11 cellular contexts compared by ENCODE assay signal in genomic region chr11:44577231-44577834, GRCh38. TPM values are rescaled to one million over a fixed set of nuclear protein-coding genes. Genes with fewer than 3 reads are reported as not detected.
A peak's percentile ranks its signal among the peaks of the same experiment; 100 is the strongest.
DNase-seq lines count a peak whose midpoint lies in the region; ATAC-seq and TF ChIP-seq lines count a peak whose summit lies in the region.
"Had no signal": no experiment of that assay in that cellular context is flagged by ENCODE, and none has a peak within 500 bp of the region (broad histone marks: within the 10 kb centered on the region; RNA-seq: fewer than 3 reads in every experiment).

No MANE protein-coding gene starts in this region.

- no peaks in the 10 kb centered on the region for H3K27me3 Mint-ChIP-seq in stimulated activated naive CD8-positive, alpha-beta T cell treated with anti-CD3 and anti-CD28 coated beads, Interleukin-15, Interleukin-2, amounts not matched to agents 100 ng/mL and 50 ng/mL, for 24 hours
- no peaks in the 10 kb centered on the region for H3K27me3 Mint-ChIP-seq in activated CD8-positive, alpha-beta T cell treated with anti-CD3 and anti-CD28 coated beads for 36 hours
- H3K27me3 Mint-ChIP-seq in Caco-2 (ENCODE audit: insufficient read depth, unreplicated experiment) = no peaks in the 10 kb centered on the region

- in situ Hi-C loops in G401 (cut with HindIII; ENCODE audit: low sequenced_read_pairs) = no loop called here

- H3K36me3 ChIP-seq in lower lobe of right lung (no peaks in the 10 kb centered on the region), Caco-2 (ENCODE audit: control insufficient read depth, insufficient read depth, low read length) (no peaks in the 10 kb centered on the region)
- H3K36me3 ChIP-seq: colonic mucosa had no signal

- BruUV-seq in Caco-2 (replicated peaks; lab: Mats Ljungman, UMichigan) = no TSS peak

- intact Hi-C loops in activated CD8-positive, alpha-beta T cell treated with anti-CD3 and anti-CD28 coated beads for 36 hours (cut with micrococcal nuclease) = no loop called here
- intact Hi-C loops in lower lobe of right lung (cut with DNase I) (no loop called here), Caco-2 (cut with micrococcal nuclease; ENCODE audit: unreplicated experiment) (no loop called here)

- H3K27ac Mint-ChIP-seq in stimulated activated naive CD8-positive, alpha-beta T cell treated with anti-CD3 and anti-CD28 coated beads, Interleukin-15, Interleukin-2, amounts not matched to agents 100 ng/mL and 50 ng/mL, for 24 hours = peak overlapping the region; percentile 100
- peak overlapping the region; percentile 100 for H3K27ac Mint-ChIP-seq in activated CD8-positive, alpha-beta T cell treated with anti-CD3 and anti-CD28 coated beads for 36 hours
- H3K27ac Mint-ChIP-seq in Caco-2 (ENCODE audit: unreplicated experiment) = no peak overlapping the region

- H3K27ac ChIP-seq in lower lobe of right lung = peak overlapping the region; percentile 36
- H3K27ac ChIP-seq in caudate nucleus (ENCODE audit: low read depth, low read length) = no peak overlapping the region
- H3K27ac ChIP-seq: colonic mucosa, VCaP had no signal

- no peak for TF ChIP-seq CTCF in activated CD8-positive, alpha-beta T cell treated with anti-CD3 and anti-CD28 coated beads for 36 hours (IDR thresholded peaks at IDR 0.05)
- TF ChIP-seq CTCF in lower lobe of right lung (IDR thresholded peaks at IDR 0.05) = no peak
- TF ChIP-seq CTCF in Caco-2 (IDR thresholded peaks at IDR 0.05; ENCODE audit: insufficient read depth in 1 of 2, low read depth in 1 of 2, low read length in 1 of 2, severe bottlenecking in 1 of 2, unreplicated experiment in 1 of 2) = no peak

- DNase-seq in stimulated activated naive CD8-positive, alpha-beta T cell treated with anti-CD3 and anti-CD28 coated beads, Interleukin-15, Interleukin-2, amounts not matched to agents 100 U/mL and 50 U/mL, for 24 hours = no peak
- DNase-seq in activated CD8-positive, alpha-beta T cell treated with anti-CD3 and anti-CD28 coated beads for 36 hours = no peak
- no peak for DNase-seq in lower lobe of right lung
- DNase-seq in G401 (ENCODE audit: low spot score) = no peak
- no peak for DNase-seq in Caco-2
- DNase-seq in caudate nucleus (lab: John Stamatoyannopoulos, UW) = no peak
- DNase-seq: colonic mucosa, MV-4-11 had no signal

- H3K9me3 Mint-ChIP-seq in stimulated activated naive CD8-positive, alpha-beta T cell treated with anti-CD3 and anti-CD28 coated beads, Interleukin-15, Interleukin-2, amounts not matched to agents 100 ng/mL and 50 ng/mL, for 24 hours = no peaks in the 10 kb centered on the region
- H3K9me3 Mint-ChIP-seq in activated CD8-positive, alpha-beta T cell treated with anti-CD3 and anti-CD28 coated beads for 36 hours = no peaks in the 10 kb centered on the region
- no peaks in the 10 kb centered on the region for H3K9me3 Mint-ChIP-seq in Caco-2 (ENCODE audit: unreplicated experiment)

- H3K4me3 ChIP-seq in lower lobe of right lung (no peak overlapping the region), Caco-2 (ENCODE audit: low read depth, low read length) (no peak overlapping the region)
- H3K4me3 ChIP-seq: colonic mucosa had no signal

- H3K4me1 ChIP-seq in lower lobe of right lung (peaks cover 74% of the 10 kb centered on the region), Caco-2 (no peaks in the 10 kb centered on the region)
- H3K4me1 ChIP-seq: colonic mucosa had no signal

- POLR2A ChIA-PET in activated CD8-positive, alpha-beta T cell treated with anti-CD3 and anti-CD28 coated beads for 36 hours (lab: Charles Lee) = interaction anchor here (1.1 to 1.6 kb wide), 5 partner anchors 8 to 29 kb away, joined by 3 to 8 read pairs (median 3); no protein-coding TSS in a partner anchor
- POLR2A ChIA-PET in Caco-2 (lab: Charles Lee) = no interaction called here

- H3K27me3 ChIP-seq in lower lobe of right lung (ENCODE audit: low read depth) (no peaks in the 10 kb centered on the region), Caco-2 (replicated peaks; ENCODE audit: control insufficient read depth, insufficient read depth, low read length) (no peaks in the 10 kb centered on the region)
- H3K27me3 ChIP-seq: colonic mucosa had no signal

- CTCF ChIA-PET in activated CD8-positive, alpha-beta T cell treated with anti-CD3 and anti-CD28 coated beads for 36 hours (lab: Charles Lee) = interaction anchor here (1.2 to 2.1 kb wide), 5 partner anchors 9 to 359 kb away, joined by 3 to 7 read pairs (median 4); partner anchors contain the start of gene CD82
- CTCF ChIA-PET in Caco-2 (lab: Charles Lee) = no interaction called here

- H3K9me3 ChIP-seq in lower lobe of right lung (no peaks in the 10 kb centered on the region), Caco-2 (no peaks in the 10 kb centered on the region)
- H3K9me3 ChIP-seq: colonic mucosa had no signal

- H3K4me3 Mint-ChIP-seq in stimulated activated naive CD8-positive, alpha-beta T cell treated with anti-CD3 and anti-CD28 coated beads, Interleukin-15, Interleukin-2, amounts not matched to agents 100 ng/mL and 50 ng/mL, for 24 hours = peak overlapping the region; percentile 50
- H3K4me3 Mint-ChIP-seq in activated CD8-positive, alpha-beta T cell treated with anti-CD3 and anti-CD28 coated beads for 36 hours = no peak overlapping the region
- H3K4me3 Mint-ChIP-seq in Caco-2 (ENCODE audit: unreplicated experiment) = no peak overlapping the region

- no peak for ATAC-seq in stimulated activated naive CD8-positive, alpha-beta T cell treated with anti-CD3 and anti-CD28 coated beads, Interleukin-15, Interleukin-2, amounts not matched to agents 100 U/mL and 50 U/mL, for 24 hours
- no peak for ATAC-seq in activated CD8-positive, alpha-beta T cell treated with anti-CD3 and anti-CD28 coated beads for 36 hours
- ATAC-seq in lower lobe of right lung (no peak), GM21367 (IDR thresholded peaks at IDR 0.05; ENCODE audit: unreplicated experiment) (no peak)

- H3K4me1 Mint-ChIP-seq in stimulated activated naive CD8-positive, alpha-beta T cell treated with anti-CD3 and anti-CD28 coated beads, Interleukin-15, Interleukin-2, amounts not matched to agents 100 ng/mL and 50 ng/mL, for 24 hours (ENCODE audit: low read depth) = peaks cover 91% of the 10 kb centered on the region
- H3K4me1 Mint-ChIP-seq in activated CD8-positive, alpha-beta T cell treated with anti-CD3 and anti-CD28 coated beads for 36 hours (ENCODE audit: low read depth) = peaks cover 83% of the 10 kb centered on the region
- no peaks in the 10 kb centered on the region for H3K4me1 Mint-ChIP-seq in Caco-2 (ENCODE audit: low read depth, unreplicated experiment)

- peaks cover 77% of the 10 kb centered on the region for H3K36me3 Mint-ChIP-seq in stimulated activated naive CD8-positive, alpha-beta T cell treated with anti-CD3 and anti-CD28 coated beads, Interleukin-15, Interleukin-2, amounts not matched to agents 100 ng/mL and 50 ng/mL, for 24 hours (ENCODE audit: low read depth)
- peaks cover 82% of the 10 kb centered on the region for H3K36me3 Mint-ChIP-seq in activated CD8-positive, alpha-beta T cell treated with anti-CD3 and anti-CD28 coated beads for 36 hours (ENCODE audit: low read depth)
- no peaks in the 10 kb centered on the region for H3K36me3 Mint-ChIP-seq in Caco-2 (ENCODE audit: insufficient read depth, unreplicated experiment)

RNA-seq across cellular contexts. Expression of gene CD82, which starts 11.9 kb away (rescaled TPM):
- total RNA-seq in activated CD8-positive, alpha-beta T cell treated with anti-CD3 and anti-CD28 coated beads for 36 hours = 100 to 1,000 TPM; 289 to 319 TPM
- total RNA-seq in lower lobe of right lung (129 TPM), Caco-2 (2022) (3.7 and 4.3 TPM in 2 replicates)
- 16.1 and 18.7 TPM in 2 replicates for total RNA-seq in G401 (2014; rRNA removed; shearing (Covaris generic))
